1 cellular context compared by ENCODE assay signal in the genomic region with DNA sequence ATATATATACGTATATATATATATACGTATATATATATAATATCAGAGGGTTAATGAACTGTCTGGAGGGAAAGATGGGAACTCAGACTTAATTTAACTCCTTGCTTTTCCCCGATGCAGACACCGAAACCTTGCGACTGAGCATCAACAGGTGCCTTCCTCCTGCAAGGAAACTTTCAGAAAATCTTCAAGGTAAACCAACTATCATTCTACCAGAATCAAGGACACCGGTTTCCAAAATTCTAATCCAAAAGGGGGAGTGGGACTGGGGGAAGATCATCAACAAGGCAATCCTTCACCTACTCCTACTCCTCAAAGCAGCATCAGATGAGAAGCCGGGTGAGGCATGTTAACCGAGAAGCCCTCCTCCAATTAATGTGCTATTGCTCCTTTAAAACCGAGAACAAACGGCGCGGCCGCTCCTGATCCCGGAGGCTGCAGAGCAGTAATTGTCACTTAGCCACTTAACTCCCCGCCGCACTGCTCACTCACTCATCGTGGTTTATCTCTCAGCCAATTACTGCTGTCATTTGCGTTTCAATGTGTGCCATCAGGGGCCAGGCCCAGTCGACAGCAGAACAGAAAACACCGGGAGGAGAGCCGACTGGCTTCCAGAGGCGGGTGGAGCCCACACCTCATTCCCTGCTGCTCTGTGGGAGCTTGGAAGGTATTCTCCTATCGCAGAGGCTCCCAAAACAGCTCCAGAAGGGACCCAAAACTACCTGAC.
TF ChIP-seq lines count a peak whose summit lies in the region.

No MANE protein-coding gene starts in this region.

TF ChIP-seq in SK-N-SH, 30 proteins besides CTCF, POLR2A, EP300 and RAD21:
- TF ChIP-seq, protein P1, sequence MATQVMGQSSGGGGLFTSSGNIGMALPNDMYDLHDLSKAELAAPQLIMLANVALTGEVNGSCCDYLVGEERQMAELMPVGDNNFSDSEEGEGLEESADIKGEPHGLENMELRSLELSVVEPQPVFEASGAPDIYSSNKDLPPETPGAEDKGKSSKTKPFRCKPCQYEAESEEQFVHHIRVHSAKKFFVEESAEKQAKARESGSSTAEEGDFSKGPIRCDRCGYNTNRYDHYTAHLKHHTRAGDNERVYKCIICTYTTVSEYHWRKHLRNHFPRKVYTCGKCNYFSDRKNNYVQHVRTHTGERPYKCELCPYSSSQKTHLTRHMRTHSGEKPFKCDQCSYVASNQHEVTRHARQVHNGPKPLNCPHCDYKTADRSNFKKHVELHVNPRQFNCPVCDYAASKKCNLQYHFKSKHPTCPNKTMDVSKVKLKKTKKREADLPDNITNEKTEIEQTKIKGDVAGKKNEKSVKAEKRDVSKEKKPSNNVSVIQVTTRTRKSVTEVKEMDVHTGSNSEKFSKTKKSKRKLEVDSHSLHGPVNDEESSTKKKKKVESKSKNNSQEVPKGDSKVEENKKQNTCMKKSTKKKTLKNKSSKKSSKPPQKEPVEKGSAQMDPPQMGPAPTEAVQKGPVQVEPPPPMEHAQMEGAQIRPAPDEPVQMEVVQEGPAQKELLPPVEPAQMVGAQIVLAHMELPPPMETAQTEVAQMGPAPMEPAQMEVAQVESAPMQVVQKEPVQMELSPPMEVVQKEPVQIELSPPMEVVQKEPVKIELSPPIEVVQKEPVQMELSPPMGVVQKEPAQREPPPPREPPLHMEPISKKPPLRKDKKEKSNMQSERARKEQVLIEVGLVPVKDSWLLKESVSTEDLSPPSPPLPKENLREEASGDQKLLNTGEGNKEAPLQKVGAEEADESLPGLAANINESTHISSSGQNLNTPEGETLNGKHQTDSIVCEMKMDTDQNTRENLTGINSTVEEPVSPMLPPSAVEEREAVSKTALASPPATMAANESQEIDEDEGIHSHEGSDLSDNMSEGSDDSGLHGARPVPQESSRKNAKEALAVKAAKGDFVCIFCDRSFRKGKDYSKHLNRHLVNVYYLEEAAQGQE (IDR thresholded peaks at IDR 0.05; ENCODE audit: low read depth, low read length): no peak
- TF ChIP-seq EZH2phosphoT487 (IDR thresholded peaks at IDR 0.05; ENCODE audit: borderline replicate concordance, low read depth): no peak
- TF ChIP-seq CHD2 (IDR thresholded peaks at IDR 0.05; ENCODE audit: low read length, partially characterized antibody): peak; percentile 88
- TF ChIP-seq TCF12 (IDR thresholded peaks at IDR 0.05): peak; percentile 58; the same call in 1 of the 2 replicates
- no peak for TF ChIP-seq TEAD4 (IDR thresholded peaks at IDR 0.05; ENCODE audit: borderline replicate concordance, insufficient read depth)
- peak; percentile 66; the same call in 1 of the 2 replicates for TF ChIP-seq RFX5 (IDR thresholded peaks at IDR 0.05; ENCODE audit: low read length)
- TF ChIP-seq JUND (IDR thresholded peaks at IDR 0.05): 0 out of 2 replicates have a peak, but pooled peaks have one; percentile 10
- no peak for TF ChIP-seq NFIC (IDR thresholded peaks at IDR 0.05; ENCODE audit: borderline replicate concordance)
- TF ChIP-seq SMC3 (IDR thresholded peaks at IDR 0.05; ENCODE audit: low read depth, low read length): peak; percentile 31; the same call in 1 of the 2 replicates
- TF ChIP-seq RCOR1 (IDR thresholded peaks at IDR 0.05; ENCODE audit: low read length): peak; percentile 78; the same call in 1 of the 2 replicates
- peak; percentile 92 for TF ChIP-seq GATA2 (CRISPR knock-in tag; IDR thresholded peaks at IDR 0.05)
- TF ChIP-seq, protein P2, sequence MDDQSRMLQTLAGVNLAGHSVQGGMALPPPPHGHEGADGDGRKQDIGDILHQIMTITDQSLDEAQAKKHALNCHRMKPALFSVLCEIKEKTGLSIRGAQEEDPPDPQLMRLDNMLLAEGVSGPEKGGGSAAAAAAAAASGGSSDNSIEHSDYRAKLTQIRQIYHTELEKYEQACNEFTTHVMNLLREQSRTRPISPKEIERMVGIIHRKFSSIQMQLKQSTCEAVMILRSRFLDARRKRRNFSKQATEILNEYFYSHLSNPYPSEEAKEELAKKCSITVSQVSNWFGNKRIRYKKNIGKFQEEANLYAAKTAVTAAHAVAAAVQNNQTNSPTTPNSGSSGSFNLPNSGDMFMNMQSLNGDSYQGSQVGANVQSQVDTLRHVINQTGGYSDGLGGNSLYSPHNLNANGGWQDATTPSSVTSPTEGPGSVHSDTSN (IDR thresholded peaks at IDR 0.05): peak; percentile 38
- no peak for TF ChIP-seq MEF2A (IDR thresholded peaks at IDR 0.05; ENCODE audit: borderline replicate concordance, low read depth)
- TF ChIP-seq MXI1 (IDR thresholded peaks at IDR 0.05; ENCODE audit: low read depth, low read length): peak; percentile 92
- TF ChIP-seq SIN3A (IDR thresholded peaks at IDR 0.05; ENCODE audit: borderline replicate concordance, low read depth, low read length): no peak
- no peak for TF ChIP-seq FOXM1 (IDR thresholded peaks at IDR 0.05; ENCODE audit: low read depth)
- TF ChIP-seq, protein P3, sequence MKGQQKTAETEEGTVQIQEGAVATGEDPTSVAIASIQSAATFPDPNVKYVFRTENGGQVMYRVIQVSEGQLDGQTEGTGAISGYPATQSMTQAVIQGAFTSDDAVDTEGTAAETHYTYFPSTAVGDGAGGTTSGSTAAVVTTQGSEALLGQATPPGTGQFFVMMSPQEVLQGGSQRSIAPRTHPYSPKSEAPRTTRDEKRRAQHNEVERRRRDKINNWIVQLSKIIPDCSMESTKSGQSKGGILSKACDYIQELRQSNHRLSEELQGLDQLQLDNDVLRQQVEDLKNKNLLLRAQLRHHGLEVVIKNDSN (IDR thresholded peaks at IDR 0.05; ENCODE audit: borderline replicate concordance, low read depth): no peak
- TF ChIP-seq, protein P4, sequence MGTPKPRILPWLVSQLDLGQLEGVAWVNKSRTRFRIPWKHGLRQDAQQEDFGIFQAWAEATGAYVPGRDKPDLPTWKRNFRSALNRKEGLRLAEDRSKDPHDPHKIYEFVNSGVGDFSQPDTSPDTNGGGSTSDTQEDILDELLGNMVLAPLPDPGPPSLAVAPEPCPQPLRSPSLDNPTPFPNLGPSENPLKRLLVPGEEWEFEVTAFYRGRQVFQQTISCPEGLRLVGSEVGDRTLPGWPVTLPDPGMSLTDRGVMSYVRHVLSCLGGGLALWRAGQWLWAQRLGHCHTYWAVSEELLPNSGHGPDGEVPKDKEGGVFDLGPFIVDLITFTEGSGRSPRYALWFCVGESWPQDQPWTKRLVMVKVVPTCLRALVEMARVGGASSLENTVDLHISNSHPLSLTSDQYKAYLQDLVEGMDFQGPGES (IDR thresholded peaks at IDR 0.05; ENCODE audit: low read depth, low read length): no peak
- peak; percentile 29; the same call in 1 of the 2 replicates for TF ChIP-seq POLR2AphosphoS5 (IDR thresholded peaks at IDR 0.05; ENCODE audit: low read depth, low read length)
- TF ChIP-seq GABPA (IDR thresholded peaks at IDR 0.05; ENCODE audit: low read depth): no peak
- no peak for TF ChIP-seq YY1 (IDR thresholded peaks at IDR 0.05; ENCODE audit: low read depth)
- TF ChIP-seq, protein P5, sequence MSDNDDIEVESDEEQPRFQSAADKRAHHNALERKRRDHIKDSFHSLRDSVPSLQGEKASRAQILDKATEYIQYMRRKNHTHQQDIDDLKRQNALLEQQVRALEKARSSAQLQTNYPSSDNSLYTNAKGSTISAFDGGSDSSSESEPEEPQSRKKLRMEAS (IDR thresholded peaks at IDR 0.05; ENCODE audit: low read depth): no peak
- no peak for TF ChIP-seq RXRA (IDR thresholded peaks at IDR 0.05; ENCODE audit: borderline replicate concordance, low read depth)
- no peak for TF ChIP-seq FOSL2 (IDR thresholded peaks at IDR 0.05; ENCODE audit: borderline replicate concordance, low read depth)
- peak; percentile 88; the same call in 1 of the 2 replicates for TF ChIP-seq FOXJ3 (CRISPR knock-in tag; IDR thresholded peaks at IDR 0.05)
- TF ChIP-seq, protein P6, sequence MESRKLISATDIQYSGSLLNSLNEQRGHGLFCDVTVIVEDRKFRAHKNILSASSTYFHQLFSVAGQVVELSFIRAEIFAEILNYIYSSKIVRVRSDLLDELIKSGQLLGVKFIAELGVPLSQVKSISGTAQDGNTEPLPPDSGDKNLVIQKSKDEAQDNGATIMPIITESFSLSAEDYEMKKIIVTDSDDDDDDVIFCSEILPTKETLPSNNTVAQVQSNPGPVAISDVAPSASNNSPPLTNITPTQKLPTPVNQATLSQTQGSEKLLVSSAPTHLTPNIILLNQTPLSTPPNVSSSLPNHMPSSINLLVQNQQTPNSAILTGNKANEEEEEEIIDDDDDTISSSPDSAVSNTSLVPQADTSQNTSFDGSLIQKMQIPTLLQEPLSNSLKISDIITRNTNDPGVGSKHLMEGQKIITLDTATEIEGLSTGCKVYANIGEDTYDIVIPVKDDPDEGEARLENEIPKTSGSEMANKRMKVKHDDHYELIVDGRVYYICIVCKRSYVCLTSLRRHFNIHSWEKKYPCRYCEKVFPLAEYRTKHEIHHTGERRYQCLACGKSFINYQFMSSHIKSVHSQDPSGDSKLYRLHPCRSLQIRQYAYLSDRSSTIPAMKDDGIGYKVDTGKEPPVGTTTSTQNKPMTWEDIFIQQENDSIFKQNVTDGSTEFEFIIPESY (IDR thresholded peaks at IDR 0.05; ENCODE audit: borderline replicate concordance, low read depth): no peak
- TF ChIP-seq TAF1 (IDR thresholded peaks at IDR 0.05; ENCODE audit: borderline replicate concordance, low read depth, low read length): no peak
- TF ChIP-seq, protein P7, sequence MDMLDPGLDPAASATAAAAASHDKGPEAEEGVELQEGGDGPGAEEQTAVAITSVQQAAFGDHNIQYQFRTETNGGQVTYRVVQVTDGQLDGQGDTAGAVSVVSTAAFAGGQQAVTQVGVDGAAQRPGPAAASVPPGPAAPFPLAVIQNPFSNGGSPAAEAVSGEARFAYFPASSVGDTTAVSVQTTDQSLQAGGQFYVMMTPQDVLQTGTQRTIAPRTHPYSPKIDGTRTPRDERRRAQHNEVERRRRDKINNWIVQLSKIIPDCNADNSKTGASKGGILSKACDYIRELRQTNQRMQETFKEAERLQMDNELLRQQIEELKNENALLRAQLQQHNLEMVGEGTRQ (IDR thresholded peaks at IDR 0.05; ENCODE audit: borderline replicate concordance, low read depth, low read length): no peak
- TF ChIP-seq ELF1 (IDR thresholded peaks at IDR 0.05): no peak
